Comparison of ENCODE assay signal across 8 cellular contexts in the genomic region with DNA sequence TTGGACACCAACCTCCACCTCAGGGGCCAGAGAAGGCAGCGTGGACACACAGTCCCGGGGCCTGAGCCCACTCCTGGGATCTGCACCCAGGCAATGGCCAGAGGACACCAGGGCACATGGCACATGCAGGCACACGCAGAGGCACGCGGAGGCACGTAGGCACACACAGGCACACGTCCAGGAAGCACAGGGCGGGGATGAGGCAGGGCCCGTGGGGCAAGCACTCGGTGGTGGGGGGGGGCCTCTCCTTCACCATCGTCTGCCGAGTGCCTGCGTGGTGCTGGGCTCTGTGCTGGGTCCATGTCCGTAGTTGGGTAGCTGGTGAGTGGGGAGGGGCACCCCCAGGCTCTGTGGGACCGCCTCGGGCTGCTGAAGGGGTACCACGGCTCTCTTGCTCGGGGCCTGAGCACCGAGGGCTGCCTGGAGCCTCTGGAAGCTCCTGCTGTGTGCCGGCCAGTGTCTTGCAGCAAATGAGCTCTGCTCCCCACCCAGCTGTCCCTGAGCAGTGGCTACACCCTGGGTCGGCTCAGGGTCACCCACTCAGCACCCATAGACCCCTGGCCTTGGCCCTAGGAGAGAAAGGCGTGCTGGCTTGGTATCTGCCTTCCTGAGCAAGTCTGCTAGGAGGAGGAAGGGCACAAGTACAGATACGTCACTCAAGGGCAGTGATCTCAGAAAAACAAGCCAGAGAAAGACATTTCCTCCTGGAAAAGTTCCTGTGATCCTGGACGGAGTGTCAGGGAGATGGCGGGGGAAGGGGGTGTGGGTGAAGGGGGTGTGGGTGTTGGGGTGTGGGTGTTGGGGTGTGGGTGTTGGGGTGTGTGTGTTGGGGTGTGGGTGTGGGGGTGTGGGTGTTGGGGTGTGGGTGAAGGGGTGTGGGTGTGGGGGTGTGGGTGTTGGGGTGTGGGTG. TPM values are rescaled to one million over a fixed set of nuclear protein-coding genes. Genes with fewer than 3 reads are reported as not detected.
DNase-seq lines count a peak whose midpoint lies in the region; ATAC-seq and TF ChIP-seq lines count a peak whose summit lies in the region.

No MANE protein-coding gene starts in this region.

- peak; percentile 75 for DNase-seq in activated CD8-positive, alpha-beta memory T cell treated with anti-CD3 and anti-CD28 coated beads, Interleukin-2, amount 50 U/mL, for 48 hours
- DNase-seq in activated CD8-positive, alpha-beta memory T cell treated with anti-CD3 and anti-CD28 coated beads, Interleukin-2, amount 10 ng/mL, durations not matched to agents 7 days and 5 days: no peak
- DNase-seq in activated naive CD8-positive, alpha-beta T cell treated with anti-CD3 and anti-CD28 coated beads for 36 hours: no peak
- peak; percentile 73 for DNase-seq in islet precursor cell
- peak; percentile 20 to 66 for DNase-seq in tibial artery
- no peak for DNase-seq in NCI-H146 (lab: John Stamatoyannopoulos, UW)
- no peak for DNase-seq in HT-29 (ENCODE audit: low spot score)

- H3K9me3 Mint-ChIP-seq in activated CD8-positive, alpha-beta memory T cell treated with anti-CD3 and anti-CD28 coated beads, Interleukin-2, amount 10 ng/mL, durations not matched to agents 7 days and 5 days (ENCODE audit: low read depth): no peaks in the 10 kb centered on the region
- H3K9me3 Mint-ChIP-seq in activated naive CD8-positive, alpha-beta T cell treated with anti-CD3 and anti-CD28 coated beads for 36 hours: peaks cover 4% of the 10 kb centered on the region

- peak overlapping the region in 1 of 2 donors; percentile 44 for H3K27ac ChIP-seq in tibial artery

- peaks cover 1% of the 10 kb centered on the region for H3K36me3 Mint-ChIP-seq in activated CD8-positive, alpha-beta memory T cell treated with anti-CD3 and anti-CD28 coated beads, Interleukin-2, amount 10 ng/mL, durations not matched to agents 7 days and 5 days
- H3K36me3 Mint-ChIP-seq in activated naive CD8-positive, alpha-beta T cell treated with anti-CD3 and anti-CD28 coated beads for 36 hours: peaks cover 15% of the 10 kb centered on the region

- H3K4me1 ChIP-seq in tibial artery: peaks cover 0 to 17% (median 0%) of the 10 kb centered on the region in 4 donors

- no peak overlapping the region for H3K27ac Mint-ChIP-seq in activated CD8-positive, alpha-beta memory T cell treated with anti-CD3 and anti-CD28 coated beads, Interleukin-2, amount 10 ng/mL, durations not matched to agents 7 days and 5 days
- peak overlapping the region; percentile 89 for H3K27ac Mint-ChIP-seq in activated naive CD8-positive, alpha-beta T cell treated with anti-CD3 and anti-CD28 coated beads for 36 hours

- intact Hi-C loops in tibial artery (cut with DNase I; ENCODE audit: low total_unique reads): no loop called here

- CTCF ChIA-PET in activated CD8-positive, alpha-beta memory T cell treated with anti-CD3 and anti-CD28 coated beads, Interleukin-2, amount 10 ng/mL, durations not matched to agents 7 days and 5 days (lab: Charles Lee): no interaction called here

- no peaks in the 10 kb centered on the region for H3K27me3 Mint-ChIP-seq in activated CD8-positive, alpha-beta memory T cell treated with anti-CD3 and anti-CD28 coated beads, Interleukin-2, amount 10 ng/mL, durations not matched to agents 7 days and 5 days
- peaks cover 4% of the 10 kb centered on the region for H3K27me3 Mint-ChIP-seq in activated naive CD8-positive, alpha-beta T cell treated with anti-CD3 and anti-CD28 coated beads for 36 hours

- H3K4me3 Mint-ChIP-seq in activated CD8-positive, alpha-beta memory T cell treated with anti-CD3 and anti-CD28 coated beads, Interleukin-2, amount 10 ng/mL, durations not matched to agents 7 days and 5 days: no peak overlapping the region
- H3K4me3 Mint-ChIP-seq in activated naive CD8-positive, alpha-beta T cell treated with anti-CD3 and anti-CD28 coated beads for 36 hours: peak overlapping the region; percentile 70

- H3K4me3 ChIP-seq in tibial artery: no peak overlapping the region

- no peaks in the 10 kb centered on the region for H3K36me3 ChIP-seq in tibial artery

- no peaks in the 10 kb centered on the region for H3K4me1 Mint-ChIP-seq in activated CD8-positive, alpha-beta memory T cell treated with anti-CD3 and anti-CD28 coated beads, Interleukin-2, amount 10 ng/mL, durations not matched to agents 7 days and 5 days
- peaks cover 3% of the 10 kb centered on the region for H3K4me1 Mint-ChIP-seq in activated naive CD8-positive, alpha-beta T cell treated with anti-CD3 and anti-CD28 coated beads for 36 hours

- no peak for TF ChIP-seq CTCF in tibial artery (IDR thresholded peaks at IDR 0.05)

- peaks cover 0 to 24% of the 10 kb centered on the region in 2 donors for H3K27me3 ChIP-seq in tibial artery

- ATAC-seq in activated CD8-positive, alpha-beta memory T cell treated with anti-CD3 and anti-CD28 coated beads, Interleukin-2, amount 10 ng/mL, durations not matched to agents 7 days and 5 days: no peak
- no peak for ATAC-seq in GM19455 (IDR thresholded peaks at IDR 0.05; ENCODE audit: unreplicated experiment)

- no peaks in the 10 kb centered on the region for H3K9me3 ChIP-seq in tibial artery

RNA-seq across cellular contexts. Expression of a gene that starts 26.5 kb away (rescaled TPM):
- total RNA-seq in activated CD8-positive, alpha-beta memory T cell treated with anti-CD3 and anti-CD28 coated beads, Interleukin-2, amount 10 ng/mL, durations not matched to agents 7 days and 5 days: not detected
- total RNA-seq in activated naive CD8-positive, alpha-beta T cell treated with anti-CD3 and anti-CD28 coated beads for 36 hours: under 1 TPM in 1 of 2 experiments, not detected in 1; 0.20 TPM
- not detected in 2 replicates for total RNA-seq in HT-29 (2014; rRNA removed; shearing (Covaris generic))

RNA-seq across cellular contexts. Expression of a gene that starts 37.3 kb away (rescaled TPM):
- total RNA-seq in activated CD8-positive, alpha-beta memory T cell treated with anti-CD3 and anti-CD28 coated beads, Interleukin-2, amount 10 ng/mL, durations not matched to agents 7 days and 5 days: 1 to 10 TPM; 2.2 to 4.1 TPM
- total RNA-seq in activated naive CD8-positive, alpha-beta T cell treated with anti-CD3 and anti-CD28 coated beads for 36 hours: 10 to 100 TPM; 24.3 TPM
- not detected in 2 replicates for total RNA-seq in HT-29 (2014; rRNA removed; shearing (Covaris generic))

Comparison
In these comparisons a context has a peak if more than half of its experiments do, and no peak if none do; other contexts are left out.
1. DNase-seq: peak in activated CD8-positive, alpha-beta memory T cell treated with anti-CD3 and anti-CD28 coated beads, Interleukin-2, amount 50 U/mL, for 48 hours (single experiment), islet precursor cell (single experiment) and tibial artery (2 of 2); none in activated CD8-positive, alpha-beta memory T cell treated with anti-CD3 and anti-CD28 coated beads, Interleukin-2, amount 10 ng/mL, durations not matched to agents 7 days and 5 days (single experiment), activated naive CD8-positive, alpha-beta T cell treated with anti-CD3 and anti-CD28 coated beads for 36 hours (single experiment), NCI-H146 (single experiment) and HT-29 (single experiment).
2. RNA of a gene that starts 37.3 kb away (total RNA-seq): 24.3 TPM in activated naive CD8-positive, alpha-beta T cell treated with anti-CD3 and anti-CD28 coated beads for 36 hours; 2.2 to 4.1 TPM in activated CD8-positive, alpha-beta memory T cell treated with anti-CD3 and anti-CD28 coated beads, Interleukin-2, amount 10 ng/mL, durations not matched to agents 7 days and 5 days and not detected in HT-29; every median in the first group is over 4 times any median in the second.